14 cellular contexts compared by ENCODE assay signal in the genomic region with DNA sequence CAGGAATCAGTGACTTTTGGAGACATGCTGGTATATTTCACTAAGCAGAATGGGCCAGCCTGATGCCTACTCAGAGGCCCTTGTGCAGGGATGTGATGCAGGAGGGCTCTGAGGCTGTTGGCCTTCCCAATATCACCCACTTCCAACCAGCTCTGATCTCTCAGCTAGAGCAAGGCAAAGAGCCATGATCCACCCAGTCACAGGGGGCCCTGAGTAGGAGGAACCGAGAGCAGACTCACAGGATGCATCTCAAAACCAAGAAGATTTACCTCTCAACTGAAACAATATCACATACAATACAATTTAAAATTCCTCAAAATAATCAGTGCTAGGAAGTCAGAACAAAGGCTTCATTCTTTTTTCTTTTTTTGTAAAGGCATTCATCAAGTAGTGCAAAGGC. TPM values are rescaled to one million over a fixed set of nuclear protein-coding genes. Genes with fewer than 3 reads are reported as not detected.
A peak's percentile ranks its signal among the peaks of the same experiment; 100 is the strongest.
DNase-seq lines count a peak whose midpoint lies in the region; ATAC-seq and TF ChIP-seq lines count a peak whose summit lies in the region.
"Had no signal": no experiment of that assay in that cellular context is flagged by ENCODE, and none has a peak within 500 bp of the region (broad histone marks: within the 10 kb centered on the region; RNA-seq: fewer than 3 reads in every experiment).

No MANE protein-coding gene starts in this region.

- peaks cover 32% of the 10 kb centered on the region for H3K4me1 ChIP-seq in CD8-positive, alpha-beta T cell (ENCODE audit: insufficient read depth, low read length)
- H3K4me1 ChIP-seq: right lobe of liver had no signal

- intact Hi-C loops in CD8-positive, alpha-beta T cell (cut with DNase I, micrococcal nuclease), result no loop called here

- H3K36me3 Mint-ChIP-seq in CD8-positive, alpha-beta T cell, result peaks cover 18% of the 10 kb centered on the region
- H3K36me3 Mint-ChIP-seq in T-helper 17 cell (ENCODE audit: low read depth), result no peaks in the 10 kb centered on the region

- no peak overlapping the region for H3K27ac ChIP-seq in CD8-positive, alpha-beta T cell (ENCODE audit: low read depth, low read length)
- H3K27ac ChIP-seq: right lobe of liver had no signal

- CTCF ChIA-PET in CD8-positive, alpha-beta T cell (lab: Charles Lee), result no interaction called here

- no peak overlapping the region for H3K4me3 ChIP-seq in CD8-positive, alpha-beta T cell (ENCODE audit: low read depth, low read length)
- H3K4me3 ChIP-seq: right lobe of liver had no signal

- POLR2A ChIA-PET in CD8-positive, alpha-beta T cell (lab: Charles Lee), result no interaction called here

- no peaks in the 10 kb centered on the region for H3K36me3 ChIP-seq in CD8-positive, alpha-beta T cell (ENCODE audit: insufficient read depth, low read length)
- H3K36me3 ChIP-seq: right lobe of liver had no signal

- no peak for TF ChIP-seq CTCF in CD8-positive, alpha-beta T cell (IDR thresholded peaks at IDR 0.05)

- H3K27me3 Mint-ChIP-seq in CD8-positive, alpha-beta T cell (ENCODE audit: low read depth), result no peaks in the 10 kb centered on the region
- H3K27me3 Mint-ChIP-seq in T-helper 17 cell, result no peaks in the 10 kb centered on the region

- ATAC-seq in CD8-positive, alpha-beta T cell, result no peak
- ATAC-seq in GM18858 (IDR thresholded peaks at IDR 0.05; ENCODE audit: unreplicated experiment) (peak; percentile 53), HG02610 (IDR thresholded peaks at IDR 0.05; ENCODE audit: unreplicated experiment) (peak; percentile 65), T-helper 17 cell (no peak), HG02763 (IDR thresholded peaks at IDR 0.05; ENCODE audit: unreplicated experiment) (no peak)
- ATAC-seq: left ventricle myocardium superior, right lobe of liver had no signal

- no peak overlapping the region for H3K27ac Mint-ChIP-seq in CD8-positive, alpha-beta T cell
- peak overlapping the region; percentile 37 for H3K27ac Mint-ChIP-seq in T-helper 17 cell

- H3K4me1 Mint-ChIP-seq in CD8-positive, alpha-beta T cell (ENCODE audit: low read depth), result peaks cover 73% of the 10 kb centered on the region
- peaks cover 40% of the 10 kb centered on the region for H3K4me1 Mint-ChIP-seq in T-helper 17 cell
- H3K4me1 Mint-ChIP-seq: nephron progenitor cell had no signal

- no peak for DNase-seq in CD8-positive, alpha-beta T cell
- DNase-seq in T-helper 17 cell (no peak), DMS53 (lab: John Stamatoyannopoulos, UW) (no peak), AG08396 (ENCODE audit: low spot score) (no peak)
- DNase-seq in activated CD8-positive, alpha-beta memory T cell treated with anti-CD3 and anti-CD28 coated beads, Interleukin-2, amount 50 U/mL, for 48 hours, result no peak
- DNase-seq: activated CD8-positive, alpha-beta memory T cell treated with anti-CD3 and anti-CD28 coated beads, Interleukin-2, amount 50 U/mL, for 4 hours; H7; left ventricle myocardium superior; nephron progenitor cell; right lobe of liver; Right ventricle myocardium superior had no signal

- H3K27me3 ChIP-seq in CD8-positive, alpha-beta T cell (ENCODE audit: insufficient read depth, low read length), result no peaks in the 10 kb centered on the region
- H3K27me3 ChIP-seq: right lobe of liver had no signal

- H3K4me3 Mint-ChIP-seq in CD8-positive, alpha-beta T cell, result peak overlapping the region; percentile 27
- peak overlapping the region; percentile 19 for H3K4me3 Mint-ChIP-seq in T-helper 17 cell
- H3K4me3 Mint-ChIP-seq: nephron progenitor cell had no signal

- no peaks in the 10 kb centered on the region for H3K9me3 ChIP-seq in CD8-positive, alpha-beta T cell (ENCODE audit: low read length)
- no peaks in the 10 kb centered on the region for H3K9me3 ChIP-seq in T-helper 17 cell (ENCODE audit: control insufficient read depth, low read length, poor library complexity, severe bottlenecking)
- H3K9me3 ChIP-seq: right lobe of liver had no signal

- no peaks in the 10 kb centered on the region for H3K9me3 Mint-ChIP-seq in CD8-positive, alpha-beta T cell

RNA-seq across cellular contexts. Expression of a gene that starts 13.7 kb away (rescaled TPM):
- total RNA-seq in CD8-positive, alpha-beta T cell, result 10 to 100 TPM; 62.9 to 66.7 TPM
- total RNA-seq in T-helper 17 cell, result 100 to 1,000 TPM; 104 to 120 TPM

Comparison
In these comparisons a context has a peak if more than half of its experiments do, and no peak if none do; other contexts are left out.
1. ATAC-seq: peak in GM18858 (single experiment) and HG02610 (single experiment); none in CD8-positive, alpha-beta T cell (single experiment), T-helper 17 cell (single experiment) and HG02763 (single experiment).